In genomic region chr17:81443269-81443668, GRCh38 we compare ENCODE assay signal across 25 cellular contexts. TPM values are rescaled to one million over a fixed set of nuclear protein-coding genes. Genes with fewer than 3 reads are reported as not detected.
A peak's percentile ranks its signal among the peaks of the same experiment; 100 is the strongest.
DNase-seq lines count a peak whose midpoint lies in the region; ATAC-seq, FAIRE-seq and TF ChIP-seq lines count a peak whose summit lies in the region.
"Had no signal": no experiment of that assay in that cellular context is flagged by ENCODE, and none has a peak within 500 bp of the region (broad histone marks: within the 10 kb centered on the region; RNA-seq: fewer than 3 reads in every experiment).

No MANE protein-coding gene starts in this region.

- no peak overlapping the region for H2AFZ ChIP-seq in HepG2 (ENCODE audit: low read length)
- H2AFZ ChIP-seq in H1 (ENCODE audit: low read length): no peak overlapping the region
- no peak overlapping the region for H2AFZ ChIP-seq in neuronal stem cell (ENCODE audit: low read length)

- intact Hi-C loops in HepG2 (cut with micrococcal nuclease; ENCODE audit: unreplicated experiment) (no loop called here), right lobe of liver (cut with DNase I) (no loop called here)

- H3K14ac ChIP-seq in H1 (ENCODE audit: insufficient read length) (no peak overlapping the region), neuronal stem cell (ENCODE audit: low read length) (no peak overlapping the region)

- in situ Hi-C loops in HepG2 (cut with HindIII; ENCODE audit: extremely low pct_ligation_motif_present, low pct_unique_long_range_greater_than_20kb): no loop called here

- no peak overlapping the region for H4K91ac ChIP-seq in H1 (replicated peaks; ENCODE audit: insufficient read length, low read length)
- H4K91ac ChIP-seq in neuronal stem cell (ENCODE audit: low read depth, low read length, poor library complexity): no peak overlapping the region

- TF ChIP-seq RAD21 in HepG2 (CRISPR knock-in tag; IDR thresholded peaks at IDR 0.05) (no peak), H1 (IDR thresholded peaks at IDR 0.05 in 1 of 2, conservative IDR thresholded peaks at IDR 0.05 in 1 of 2; ENCODE audit: low read depth in 2 of 2, low read length in 2 of 2) (no peak)

- no peak overlapping the region for H3K18ac ChIP-seq in H1 (ENCODE audit: extremely low read depth, low read length)
- no peak overlapping the region for H3K18ac ChIP-seq in neuronal stem cell (ENCODE audit: low read length)

- no peak overlapping the region for H2BK5ac ChIP-seq in H1 (ENCODE audit: low read depth, low read length)
- H2BK5ac ChIP-seq in neuronal stem cell (ENCODE audit: low read length): no peak overlapping the region

- no peaks in the 10 kb centered on the region for H3K23me2 ChIP-seq in H1 (ENCODE audit: low read depth, low read length)

- POLR2A ChIA-PET in HepG2 (lab: Yijun Ruan, JAX): no interaction called here
- POLR2A ChIA-PET in H1 (lab: Charles Lee; ENCODE audit: partially characterized antibody): no interaction called here

- H3K4me2 ChIP-seq in HepG2 (ENCODE audit: low read depth, low read length) (no peak overlapping the region), H1 (ENCODE audit: insufficient read depth in 1 of 2, low read depth in 2 of 2, low read length in 2 of 2) (no peak overlapping the region), neuronal stem cell (ENCODE audit: insufficient read depth, low read length, poor library complexity, severe bottlenecking) (no peak overlapping the region)
- H3K4me2 ChIP-seq: A549 had no signal

- TF ChIP-seq POLR2A in HepG2 (IDR thresholded peaks at IDR 0.05; ENCODE audit: insufficient read depth in 1 of 2, low read depth in 2 of 2, low read length in 2 of 2): no peak
- no peak for TF ChIP-seq POLR2A in right lobe of liver (IDR thresholded peaks at IDR 0.05)
- TF ChIP-seq POLR2A in H1 (IDR thresholded peaks at IDR 0.05; ENCODE audit: control extremely low read depth in 1 of 2, low read depth in 2 of 2, low read length in 2 of 2): no peak

- H2BK120ac ChIP-seq in H1 (replicated peaks; ENCODE audit: low read depth, low read length): no peak overlapping the region
- H2BK120ac ChIP-seq in neuronal stem cell (ENCODE audit: low read depth, low read length): peak overlapping the region; percentile 81

- BruUV-seq in HepG2 (replicated peaks; lab: Mats Ljungman, UMichigan): no TSS peak

- no peaks in the 10 kb centered on the region for H3K9me3 ChIP-seq in HepG2 (ENCODE audit: low read length)
- H3K9me3 ChIP-seq in right lobe of liver: no peaks in the 10 kb centered on the region
- no peaks in the 10 kb centered on the region for H3K9me3 ChIP-seq in H1 (ENCODE audit: insufficient read depth in 2 of 2, low read depth in 1 of 2, low read length in 1 of 2)
- H3K9me3 ChIP-seq in neuronal stem cell (replicated peaks in 1 of 2; ENCODE audit: control insufficient read depth in 2 of 2, insufficient read depth in 1 of 2, low read depth in 1 of 2, low read length in 2 of 2): no peaks in the 10 kb centered on the region
- H3K9me3 ChIP-seq: A549 had no signal

- H3K4me1 ChIP-seq in HepG2 (ENCODE audit: insufficient read depth, low read length) (no peaks in the 10 kb centered on the region), right lobe of liver (no peaks in the 10 kb centered on the region), H1 (replicated peaks in 1 of 4; ENCODE audit: control insufficient read depth in 3 of 4, insufficient read depth in 4 of 4, low read length in 3 of 4) (peaks cover 0 to 2% (median under 1%) of the 10 kb centered on the region in 4 experiments; a peak in 3 of 7 replicates), neuronal stem cell (ENCODE audit: control insufficient read depth in 2 of 2, insufficient read depth in 1 of 2, low read depth in 1 of 2, low read length in 2 of 2) (peaks cover 10 to 11% of the 10 kb centered on the region in 2 donors)
- H3K4me1 ChIP-seq: A549 had no signal

- CTCF ChIA-PET in HepG2 (lab: Yijun Ruan, JAX; ENCODE audit: low intra/inter-chr PET ratio, low total read pairs) (no interaction called here), H1 (lab: Charles Lee; ENCODE audit: partially characterized antibody) (interaction anchor here (1.6 to 9.7 kb wide), 4 partner anchors 10 to 38 kb away, joined by 4 to 89 read pairs (median 26); no protein-coding TSS in a partner anchor)

- H3K36me3 ChIP-seq in HepG2 (replicated peaks in 1 of 2; ENCODE audit: control insufficient read depth in 1 of 2, insufficient read depth in 2 of 2, low read length in 2 of 2) (no peaks in the 10 kb centered on the region), right lobe of liver (no peaks in the 10 kb centered on the region), H1 (ENCODE audit: control insufficient read depth in 2 of 4, insufficient read depth in 4 of 4, low read length in 3 of 4) (no peaks in the 10 kb centered on the region), neuronal stem cell (replicated peaks in 1 of 2; ENCODE audit: control insufficient read depth in 2 of 2, insufficient read depth in 2 of 2, low read length in 2 of 2) (peaks cover 7 to 44% of the 10 kb centered on the region in 2 donors)

- H3K23ac ChIP-seq in H1 (ENCODE audit: insufficient read length) (no peak overlapping the region), neuronal stem cell (ENCODE audit: low read depth, low read length, poor library complexity) (peak overlapping the region; percentile 80)

- H2AK5ac ChIP-seq in H1 (ENCODE audit: low read depth, low read length) (no peak overlapping the region), neuronal stem cell (ENCODE audit: low read depth, low read length) (no peak overlapping the region)

- H3K9ac ChIP-seq in HepG2 (ENCODE audit: insufficient read depth, low read depth, low read length) (no peak overlapping the region), H1 (replicated peaks in 1 of 4; ENCODE audit: extremely low read depth in 1 of 4, low read depth in 3 of 4, low read length in 3 of 4) (no peak overlapping the region), neuronal stem cell (ENCODE audit: low read depth, low read length, poor library complexity) (no peak overlapping the region)

- H3K27ac ChIP-seq in HepG2 (ENCODE audit: extremely low read length, insufficient read depth, low read length) (no peak overlapping the region), right lobe of liver (no peak overlapping the region), H1 (ENCODE audit: low read depth, low read length) (no peak overlapping the region; the same call in 1 of the 2 replicates), neuronal stem cell (replicated peaks; ENCODE audit: low read length) (no peak overlapping the region)
- H3K27ac ChIP-seq: 22Rv1, A549 had no signal

- H4K5ac ChIP-seq in H1 (ENCODE audit: insufficient read length, low read depth, low read length): no peak overlapping the region

- H3K27me3 ChIP-seq in HepG2 (ENCODE audit: control insufficient read depth in 1 of 2, insufficient read depth in 2 of 2, low read length in 2 of 2) (no peaks in the 10 kb centered on the region), right lobe of liver (no peaks in the 10 kb centered on the region), H1 (replicated peaks in 1 of 4; ENCODE audit: control insufficient read depth in 3 of 4, extremely low read depth in 1 of 4, insufficient read depth in 3 of 4, low read length in 3 of 4) (no peaks in the 10 kb centered on the region), neuronal stem cell (ENCODE audit: control insufficient read depth in 3 of 3, insufficient read depth in 3 of 3, low read depth in 1 of 3, low read length in 3 of 3) (no peaks in the 10 kb centered on the region)

- no peak overlapping the region for H3K56ac ChIP-seq in H1 (replicated peaks; ENCODE audit: insufficient read length, low read depth, low read length)

- no peaks in the 10 kb centered on the region for H4K20me1 ChIP-seq in HepG2 (ENCODE audit: insufficient read depth, low read length)
- no peaks in the 10 kb centered on the region for H4K20me1 ChIP-seq in H1 (replicated peaks in 1 of 2; ENCODE audit: control insufficient read depth in 1 of 2, insufficient read depth in 2 of 2, low read length in 2 of 2)

- DNase-seq in HepG2 (ENCODE audit: low spot score) (no peak), right lobe of liver (no peak), H1 (ENCODE audit: low read depth in 1 of 2, low spot score in 2 of 2) (no peak), neuronal stem cell (ENCODE audit: low spot score) (no peak)
- DNase-seq in stimulated activated CD4-positive, alpha-beta T cell treated with anti-CD3 and anti-CD28 coated beads, Interleukin-2, amount 100 ng/mL, for 48 hours: no peak
- DNase-seq: AML-193; C1 segment of cervical spinal cord; CD4-positive, alpha-beta memory T cell; CD4-positive, CD25-positive, alpha-beta regulatory T cell; CD8-positive, alpha-beta memory T cell; COR-L47; DMS 273 treated with DMSO at 0.1 percent for 48 hours; DMS153; DMS53; DMS79; DND-41; EL; GDM1 had no signal

- no peaks in the 10 kb centered on the region for H3K79me2 ChIP-seq in HepG2 (ENCODE audit: insufficient read depth, low read length)
- H3K79me2 ChIP-seq in H1 (ENCODE audit: control insufficient read depth in 1 of 2, insufficient read depth in 2 of 2, low read length in 2 of 2): no peaks in the 10 kb centered on the region

- H3K4ac ChIP-seq in H1 (replicated peaks; ENCODE audit: insufficient read length, low read depth, low read length) (no peak overlapping the region), neuronal stem cell (ENCODE audit: low read length) (no peak overlapping the region)

- ATAC-seq in HepG2 (no peak), right lobe of liver (no peak), GM18858 (IDR thresholded peaks at IDR 0.05; ENCODE audit: unreplicated experiment) (no peak)
- ATAC-seq: A549, GM12878 had no signal

- no peak overlapping the region for H2BK20ac ChIP-seq in H1 (ENCODE audit: low read length)

- H2BK12ac ChIP-seq in H1 (ENCODE audit: low read depth, low read length) (no peak overlapping the region), neuronal stem cell (ENCODE audit: low read length) (no peak overlapping the region)

- H3K79me1 ChIP-seq in H1 (ENCODE audit: low read depth, low read length): no peaks in the 10 kb centered on the region
- peaks cover 1% of the 10 kb centered on the region for H3K79me1 ChIP-seq in neuronal stem cell (ENCODE audit: low read depth, low read length)

- no peak for TF ChIP-seq CTCF in HepG2 (CRISPR knock-in tag; IDR thresholded peaks at IDR 0.05)
- no peak for TF ChIP-seq CTCF in right lobe of liver (IDR thresholded peaks at IDR 0.05)
- no peak for TF ChIP-seq CTCF in H1 (IDR thresholded peaks at IDR 0.05; ENCODE audit: control extremely low read depth in 1 of 3, insufficient read depth in 1 of 3, low read depth in 1 of 3, low read length in 3 of 3)

- no peak overlapping the region for H2BK15ac ChIP-seq in H1 (ENCODE audit: low read length)
- H2BK15ac ChIP-seq in neuronal stem cell (ENCODE audit: low read length): no peak overlapping the region

- H3K4me3 ChIP-seq in HepG2 (replicated peaks in 1 of 3; ENCODE audit: insufficient read depth in 1 of 3, low read depth in 2 of 3, low read length in 3 of 3): no peak overlapping the region
- H3K4me3 ChIP-seq in right lobe of liver: no peak overlapping the region
- H3K4me3 ChIP-seq in H1 (ENCODE audit: extremely low read depth in 1 of 4, insufficient read depth in 2 of 4, low read depth in 3 of 4, low read length in 4 of 4): no peak overlapping the region
- H3K4me3 ChIP-seq in neuronal stem cell (ENCODE audit: low read length in 2 of 2): no peak overlapping the region
- H3K4me3 ChIP-seq: A549, GM12878 had no signal

- no peak for TF ChIP-seq EP300 in HepG2 (IDR thresholded peaks at IDR 0.05; ENCODE audit: low read depth in 2 of 2, low read length in 2 of 2)
- no peak for TF ChIP-seq EP300 in HepG2 (CRISPR knock-in tag; IDR thresholded peaks at IDR 0.05; ENCODE audit: borderline replicate concordance)
- no peak for TF ChIP-seq EP300 in H1 (IDR thresholded peaks at IDR 0.05; ENCODE audit: borderline replicate concordance in 1 of 2, low read depth in 2 of 2, low read length in 2 of 2)

- FAIRE-seq in HepG2 (lab: Jason Lieb, UNC): no peak
- no peak for FAIRE-seq in H1 (lab: Jason Lieb, UNC)
- FAIRE-seq: A549, GM12878, GM12892, GM18507, GM19239 had no signal

- WGBS in HepG2 (ENCODE audit: low lambda C conversion rate): 87% methylated on average over 6 of the region's 20 CpGs
- WGBS in right lobe of liver (ENCODE audit: insufficient coverage, low coverage, low lambda C conversion rate, missing lambda C conversion rate): no CpG with 5 or more reads among the region's 20 CpGs
- 91% methylated on average over 19 of the region's 20 CpGs; no CpG with 5 or more reads in 1 of the 2 experiments for WGBS in H1 (ENCODE audit: extremely low coverage in 1 of 2, insufficient coverage in 1 of 2, insufficient read length in 1 of 2, insufficient replicate concordance in 2 of 2, low coverage in 1 of 2, low lambda C conversion rate in 2 of 2, missing lambda C conversion rate in 1 of 2), 2 experiments
- WGBS in neuronal stem cell (ENCODE audit: extremely low coverage in 2 of 2, insufficient read length in 2 of 2, insufficient replicate concordance in 1 of 2), 2 donors: no CpG with 5 or more reads among the region's 20 CpGs

- H4K8ac ChIP-seq in H1 (ENCODE audit: extremely low read depth, insufficient read depth, low read length): peak overlapping the region; percentile 2; the same call in 1 of the 2 replicates
- no peak overlapping the region for H4K8ac ChIP-seq in neuronal stem cell (ENCODE audit: low read depth, low read length)

RNA-seq across cellular contexts. Expression of gene BAHCC1, which starts 48.0 kb away (rescaled TPM):
- total RNA-seq in HepG2 (2016; rRNA removed; fragmentation: Illumina TruSeq; extraction: Trizol) (0.94 and 1.7 TPM in 2 replicates), right lobe of liver (1 to 10 TPM; 2.5 to 6.4 (median 4.9) TPM)
- 1.4 and 1.8 TPM in 2 replicates for total RNA-seq in HepG2 (2016; cell fraction: cytosol; rRNA removed; fragmentation: Illumina TruSeq; extraction: Trizol; ENCODE audit: low read depth)
- 1.2 and 1.8 TPM in 2 replicates for total RNA-seq in HepG2 (2016; cell fraction: insoluble cytoplasmic fraction; rRNA removed; fragmentation: Illumina TruSeq; extraction: Trizol)
- 1.2 and 1.9 TPM in 2 replicates for total RNA-seq in HepG2 (2016; cell fraction: membrane; rRNA removed; fragmentation: Illumina TruSeq; extraction: Trizol)
- total RNA-seq in HepG2 (2016; cell fraction: nucleus; rRNA removed; fragmentation: Illumina TruSeq; extraction: Trizol): 2.8 and 3.9 TPM in 2 replicates
- polyA plus RNA-seq in HepG2 (2011; rRNA removed) (1.4 TPM in 2 replicates), H1 (2011; rRNA removed) (0.26 and 0.61 TPM in 2 replicates)
- polyA plus RNA-seq in HepG2 (2011; cell fraction: cytosol; rRNA removed): 0.42 and 0.64 TPM in 2 replicates
- 15.9 and 22.2 TPM in 2 replicates for polyA plus RNA-seq in HepG2 (2011; cell fraction: nucleus; rRNA removed)
- 1.8 and 2.5 TPM in 2 replicates for polyA plus RNA-seq in HepG2 (2012)
- polyA plus RNA-seq in HepG2 (2016; cell fraction: cytosol; fragmentation: Illumina TruSeq; extraction: Trizol; ENCODE audit: low read depth): 1.1 and 1.4 TPM in 2 replicates
- 1.3 and 1.9 TPM in 2 replicates for polyA plus RNA-seq in HepG2 (2016; cell fraction: insoluble cytoplasmic fraction; fragmentation: Illumina TruSeq; extraction: Trizol; ENCODE audit: low read depth)
- polyA plus RNA-seq in HepG2 (2016; cell fraction: membrane; fragmentation: Illumina TruSeq; extraction: Trizol; ENCODE audit: low read depth): 1.9 and 2.3 TPM in 2 replicates
- polyA plus RNA-seq in HepG2 (2016; cell fraction: nucleus; fragmentation: Illumina TruSeq; extraction: Trizol; ENCODE audit: insufficient read depth, low read depth): 9.5 and 11.0 TPM in 2 replicates
- 1.7 and 5.4 TPM in 2 replicates for polyA minus RNA-seq in HepG2 (2011; rRNA and poly(A)+ RNA removed; ENCODE audit: low replicate concordance)
- polyA minus RNA-seq in HepG2 (2011; cell fraction: cytosol; rRNA and poly(A)+ RNA removed): 1.1 and 1.9 TPM in 2 replicates
- 5.5 and 5.9 TPM in 2 replicates for polyA minus RNA-seq in HepG2 (2011; cell fraction: nucleus; rRNA and poly(A)+ RNA removed)
- 0.58 and 0.71 TPM in 2 replicates for total RNA-seq in H1 (2021; fragmentation: NEBNext Ultra II Directional; extraction: Animal tissue kit (Norgen Biotek cat#: 25700))
- 0.47 TPM for polyA plus RNA-seq in H1 (2011; cell fraction: cytosol; rRNA removed)
- 2.9 TPM for polyA plus RNA-seq in H1 (2011; cell fraction: nucleus; rRNA removed)
- polyA plus RNA-seq in H1 (2012, experiment 1 of 2): 0.44 to 0.98 TPM (median 0.89 TPM) in 4 replicates
- polyA plus RNA-seq in H1 (2012, experiment 2 of 2): 0.58 TPM
- polyA plus RNA-seq in H1 (2013, experiment 1 of 2): 0.45 TPM
- polyA plus RNA-seq in H1 (2013, experiment 2 of 2): 0.50 TPM
- 0.88 and 0.95 TPM in 2 replicates for polyA minus RNA-seq in H1 (2011; rRNA and poly(A)+ RNA removed)
- polyA minus RNA-seq in H1 (2011; cell fraction: cytosol; rRNA and poly(A)+ RNA removed): 3.2 TPM
- polyA minus RNA-seq in H1 (2011; cell fraction: nucleus; rRNA and poly(A)+ RNA removed): 1.3 TPM
- polyA plus RNA-seq in neuronal stem cell (2013, experiment 1 of 2): 15.9 TPM
- 17.5 TPM for polyA plus RNA-seq in neuronal stem cell (2013, experiment 2 of 2)
- total RNA-seq: CD4-positive, alpha-beta memory T cell; CD8-positive, alpha-beta memory T cell had no signal
- polyA plus RNA-seq: CD4-positive, alpha-beta memory T cell; CD4-positive, CD25-positive, alpha-beta regulatory T cell; CD8-positive, alpha-beta memory T cell had no signal
